Comparison of ENCODE assay signal across 19 cellular contexts in genomic region chr1:92948071-92948470, GRCh38.
"Had no signal": no experiment of that assay in that cellular context is flagged by ENCODE, and none has a peak within 500 bp of the region (broad histone marks: within the 10 kb centered on the region; RNA-seq: fewer than 3 reads in every experiment).

No MANE protein-coding gene starts in this region.

- H3K27ac Mint-ChIP-seq: dendritic cell treated with granulocyte-macrophage colony-stimulating factor and Interleukin-4, amounts not matched to agents 40 ng/mL and 50 ng/mL, for 4 days; nephron; progenitor cell of endocrine pancreas had no signal

- ATAC-seq: foreskin keratinocyte; pancreas; right cardiac atrium; stimulated activated naive CD8-positive, alpha-beta T cell treated with anti-CD3 and anti-CD28 coated beads, Interleukin-15, Interleukin-2, amounts not matched to agents 100 U/mL and 50 U/mL, for 24 hours; upper lobe of right lung had no signal

- H3K9me3 ChIP-seq: pancreas, testis, tibial nerve, upper lobe of right lung, vagina had no signal

- H3K27ac ChIP-seq: foreskin keratinocyte, pancreas, testis, tibial nerve, upper lobe of right lung, vagina had no signal

- FAIRE-seq: colon, small intestine had no signal

- H3K27me3 Mint-ChIP-seq: dendritic cell treated with granulocyte-macrophage colony-stimulating factor and Interleukin-4, amounts not matched to agents 40 ng/mL and 50 ng/mL, for 4 days; progenitor cell of endocrine pancreas had no signal

- H3K36me3 ChIP-seq: pancreas, tibial nerve, upper lobe of right lung, vagina had no signal

- H3K27me3 ChIP-seq: foreskin keratinocyte, pancreas, testis, tibial nerve, upper lobe of right lung, vagina had no signal

- DNase-seq: erythroblast; kidney glomerular epithelial cell; mesenchymal stem cell; midbrain; occipital lobe; pancreas; right cardiac atrium; small intestine; stimulated activated CD4-positive, alpha-beta T cell treated with anti-CD3 and anti-CD28 coated beads, Interleukin-12 subunit alpha, Interleukin-12 subunit beta, amount 100 ng/mL, for 4 hours; stimulated activated naive CD8-positive, alpha-beta T cell treated with anti-CD3 and anti-CD28 coated beads, Interleukin-15, Interleukin-2, amounts not matched to agents 100 U/mL and 50 U/mL, for 24 hours; testis; upper lobe of right lung had no signal

- H3K4me3 ChIP-seq: pancreas, testis, tibial nerve, upper lobe of right lung, vagina had no signal

- H3K9me3 Mint-ChIP-seq: dendritic cell treated with granulocyte-macrophage colony-stimulating factor and Interleukin-4, amounts not matched to agents 40 ng/mL and 50 ng/mL, for 4 days had no signal

- H3K4me3 Mint-ChIP-seq: dendritic cell treated with granulocyte-macrophage colony-stimulating factor and Interleukin-4, amounts not matched to agents 40 ng/mL and 50 ng/mL, for 4 days; nephron had no signal
